Comparison of ENCODE assay signal across 10 cellular contexts in genomic region chr12:46187023-46187422, GRCh38.
A peak's percentile ranks its signal among the peaks of the same experiment; 100 is the strongest.
DNase-seq lines count a peak whose midpoint lies in the region; ATAC-seq and TF ChIP-seq lines count a peak whose summit lies in the region.
"Had no signal": no experiment of that assay in that cellular context is flagged by ENCODE, and none has a peak within 500 bp of the region (broad histone marks: within the 10 kb centered on the region; RNA-seq: fewer than 3 reads in every experiment).

No MANE protein-coding gene starts in this region.

- H3K4me3 Mint-ChIP-seq in activated CD4-positive, alpha-beta T cell treated with anti-CD3 and anti-CD28 coated beads for 36 hours: no peak overlapping the region

- peak; percentile 50 for ATAC-seq in activated CD4-positive, alpha-beta T cell treated with anti-CD3 and anti-CD28 coated beads for 36 hours

- DNase-seq in activated CD4-positive, alpha-beta T cell treated with anti-CD3 and anti-CD28 coated beads for 36 hours: no peak
- no peak for DNase-seq in activated CD4-positive, alpha-beta T cell treated with anti-CD3 and anti-CD28 coated beads for 48 hours
- DNase-seq in adipocyte (ENCODE audit: low read depth) (peak; percentile 74), hippocampal formation (lab: John Stamatoyannopoulos, UW) (peak; percentile 10 to 21), stromal cell of bone marrow (ENCODE audit: low read depth) (peak; percentile 45), NCI-H2227 (lab: John Stamatoyannopoulos, UW; ENCODE audit: unreplicated experiment) (no peak), OCI-LY7 (ENCODE audit: low spot score) (no peak), PC-9 (no peak)
- DNase-seq: RPMI8226 had no signal

- H3K79me2 ChIP-seq in OCI-LY7 (ENCODE audit: insufficient read depth, low read depth, low read length) (no peaks in the 10 kb centered on the region), PC-9 (ENCODE audit: low read depth) (no peaks in the 10 kb centered on the region)

- H3F3A ChIP-seq in PC-9 (ENCODE audit: insufficient read depth, low read depth): peaks cover 61% of the 10 kb centered on the region

- peaks cover 12% of the 10 kb centered on the region for H3K9me3 Mint-ChIP-seq in activated CD4-positive, alpha-beta T cell treated with anti-CD3 and anti-CD28 coated beads for 36 hours (ENCODE audit: low read depth)

- no peaks in the 10 kb centered on the region for H3K36me3 ChIP-seq in adipocyte (ENCODE audit: control insufficient read depth, insufficient read depth, low read length, severe bottlenecking)
- H3K36me3 ChIP-seq in OCI-LY7 (ENCODE audit: insufficient read depth, low read length): peaks cover 83% of the 10 kb centered on the region
- 0 out of 2 replicates have a peak, but pooled peaks cover 4% of the 10 kb centered on the region for H3K36me3 ChIP-seq in PC-9 (ENCODE audit: low read depth)

- CTCF ChIA-PET in activated CD4-positive, alpha-beta T cell treated with anti-CD3 and anti-CD28 coated beads for 36 hours (lab: Charles Lee): interaction anchor here (0.6 to 0.8 kb wide), 3 partner anchors 10 to 110 kb away, joined by 3 to 4 read pairs (median 4); no protein-coding TSS in a partner anchor
- CTCF ChIA-PET in OCI-LY7 (lab: Charles Lee; ENCODE audit: unreplicated experiment): no interaction called here
- CTCF ChIA-PET in PC-9 (lab: Charles Lee): interaction anchor here (0.7 kb wide), 1 partner anchor 157 kb away, joined by 4 read pairs; no protein-coding TSS in a partner anchor

- H3K27me3 Mint-ChIP-seq in activated CD4-positive, alpha-beta T cell treated with anti-CD3 and anti-CD28 coated beads for 36 hours: no peaks in the 10 kb centered on the region

- no TSS peak for BruUV-seq in OCI-LY7 (replicated peaks; lab: Mats Ljungman, UMichigan)
- no TSS peak for BruUV-seq in PC-9 (replicated peaks; lab: Mats Ljungman, UMichigan)

- H3K4me3 ChIP-seq in adipocyte (ENCODE audit: low read length) (no peak overlapping the region), OCI-LY7 (ENCODE audit: low read depth, low read length, poor library complexity, severe bottlenecking) (no peak overlapping the region), PC-9 (no peak overlapping the region)
- H3K4me3 ChIP-seq: BLaER1 had no signal

- no peaks in the 10 kb centered on the region for H3K9me3 ChIP-seq in adipocyte (ENCODE audit: control insufficient read depth, low read length)
- no peaks in the 10 kb centered on the region for H3K9me3 ChIP-seq in OCI-LY7 (ENCODE audit: low read length)
- H3K9me3 ChIP-seq in PC-9 (ENCODE audit: insufficient read depth, low read depth): peaks cover 15% of the 10 kb centered on the region

- H3K9me2 ChIP-seq in OCI-LY7 (ENCODE audit: insufficient read depth, low read length): no peaks in the 10 kb centered on the region
- H3K9me2 ChIP-seq in PC-9 (ENCODE audit: insufficient read depth): no peaks in the 10 kb centered on the region

- H2AFZ ChIP-seq in OCI-LY7 (ENCODE audit: low read length) (no peak overlapping the region), PC-9 (no peak overlapping the region)

- H3K4me1 ChIP-seq in adipocyte (ENCODE audit: control insufficient read depth, insufficient read depth, low read length): peaks cover 18% of the 10 kb centered on the region
- H3K4me1 ChIP-seq in OCI-LY7 (ENCODE audit: insufficient read depth, low read length, poor library complexity, severe bottlenecking): no peaks in the 10 kb centered on the region
- H3K4me1 ChIP-seq in PC-9 (replicated peaks; ENCODE audit: insufficient read depth): no peaks in the 10 kb centered on the region

- no peak overlapping the region for H3K27ac ChIP-seq in OCI-LY7 (ENCODE audit: low read depth, low read length, poor library complexity, severe bottlenecking)
- H3K27ac ChIP-seq in PC-9: no peak overlapping the region
- H3K27ac ChIP-seq: BLaER1 had no signal

- H3K4me1 Mint-ChIP-seq in activated CD4-positive, alpha-beta T cell treated with anti-CD3 and anti-CD28 coated beads for 36 hours: peaks cover 21% of the 10 kb centered on the region

- H3K27ac Mint-ChIP-seq in activated CD4-positive, alpha-beta T cell treated with anti-CD3 and anti-CD28 coated beads for 36 hours: peak overlapping the region; percentile 88

- H3K4me2 ChIP-seq in OCI-LY7 (ENCODE audit: low read length) (no peak overlapping the region), PC-9 (no peak overlapping the region)
- H3K4me2 ChIP-seq: BLaER1 had no signal

- H3K27me3 ChIP-seq in adipocyte (replicated peaks; ENCODE audit: control insufficient read depth, insufficient read depth, low read length): no peaks in the 10 kb centered on the region
- no peaks in the 10 kb centered on the region for H3K27me3 ChIP-seq in PC-9 (ENCODE audit: insufficient read depth, low read depth)
- H3K27me3 ChIP-seq: BLaER1 had no signal

- H3K9ac ChIP-seq in adipocyte (ENCODE audit: low read length): no peak overlapping the region
- H3K9ac ChIP-seq: BLaER1 had no signal

- no peak for TF ChIP-seq CTCF in OCI-LY7 (conservative IDR thresholded peaks at IDR 0.05; ENCODE audit: low read length)
- TF ChIP-seq CTCF in PC-9 (conservative IDR thresholded peaks at IDR 0.05): no peak

- H3K36me3 Mint-ChIP-seq in activated CD4-positive, alpha-beta T cell treated with anti-CD3 and anti-CD28 coated beads for 36 hours (ENCODE audit: low read depth): peaks cover 72% of the 10 kb centered on the region

- POLR2A ChIA-PET in activated CD4-positive, alpha-beta T cell treated with anti-CD3 and anti-CD28 coated beads for 36 hours (lab: Charles Lee): interaction anchor here (0.5 to 0.8 kb wide), 4 partner anchors 30 to 1358 kb away, joined by 3 to 6 read pairs (median 3); no protein-coding TSS in a partner anchor
- POLR2A ChIA-PET in OCI-LY7 (lab: Charles Lee) (interaction anchor here (0.7 to 1.5 kb wide), 4 partner anchors 21 to 712 kb away, joined by 3 to 5 read pairs (median 3); no protein-coding TSS in a partner anchor), PC-9 (lab: Charles Lee; ENCODE audit: unreplicated experiment) (no interaction called here)

- no peaks in the 10 kb centered on the region for H4K20me1 ChIP-seq in OCI-LY7 (ENCODE audit: insufficient read depth, low read length)
- H4K20me1 ChIP-seq in PC-9 (ENCODE audit: insufficient read depth): no peaks in the 10 kb centered on the region
- H4K20me1 ChIP-seq: BLaER1 had no signal

- intact Hi-C loops in activated CD4-positive, alpha-beta T cell treated with anti-CD3 and anti-CD28 coated beads for 36 hours (cut with DNase I, micrococcal nuclease): no loop called here
- intact Hi-C loops in OCI-LY7 (cut with micrococcal nuclease; ENCODE audit: unreplicated experiment) (no loop called here), PC-9 (cut with micrococcal nuclease; ENCODE audit: unreplicated experiment) (no loop called here)

Comparison
In these comparisons a context has a peak if more than half of its experiments do, and no peak if none do; other contexts are left out.
1. DNase-seq: peak in adipocyte (single experiment), hippocampal formation (2 of 2) and stromal cell of bone marrow (single experiment); none in activated CD4-positive, alpha-beta T cell treated with anti-CD3 and anti-CD28 coated beads for 36 hours (single experiment), activated CD4-positive, alpha-beta T cell treated with anti-CD3 and anti-CD28 coated beads for 48 hours (single experiment), NCI-H2227 (single experiment), OCI-LY7 (single experiment) and PC-9 (0 of 2).